21 cellular contexts compared by ENCODE assay signal in the genomic region with DNA sequence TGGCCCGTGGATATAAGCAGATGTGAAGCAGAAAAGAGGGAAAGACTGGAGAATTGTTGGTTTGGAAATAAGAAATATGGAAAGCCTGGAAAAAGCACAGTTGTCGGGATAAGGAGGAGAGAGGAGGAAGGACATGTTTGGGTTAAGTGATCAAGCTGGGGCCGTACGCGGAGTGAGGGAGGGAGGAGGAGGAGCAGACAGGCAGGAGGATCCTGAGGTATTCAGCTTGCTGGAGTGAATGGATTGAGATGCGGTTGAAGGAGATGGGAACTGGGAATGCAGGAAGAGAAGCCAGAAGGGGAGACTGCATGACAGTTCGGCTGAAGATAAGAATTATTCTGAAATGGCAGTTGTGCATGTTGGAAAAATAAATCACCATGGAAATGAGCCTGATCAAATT. TPM values are rescaled to one million over a fixed set of nuclear protein-coding genes. Genes with fewer than 3 reads are reported as not detected.
DNase-seq lines count a peak whose midpoint lies in the region; ATAC-seq and TF ChIP-seq lines count a peak whose summit lies in the region.
"Had no signal": no experiment of that assay in that cellular context is flagged by ENCODE, and none has a peak within 500 bp of the region (broad histone marks: within the 10 kb centered on the region; RNA-seq: fewer than 3 reads in every experiment).

No MANE protein-coding gene starts in this region.

- H2AFZ ChIP-seq in mammary epithelial cell (ENCODE audit: low read depth, low read length) = no peak overlapping the region

- no peaks in the 10 kb centered on the region for H3K27me3 ChIP-seq in mammary epithelial cell (ENCODE audit: insufficient read depth, low read length)
- no peaks in the 10 kb centered on the region for H3K27me3 ChIP-seq in endodermal cell (ENCODE audit: control insufficient read depth, insufficient read depth, low read length, poor library complexity, severe bottlenecking)
- H3K27me3 ChIP-seq in mesendoderm (ENCODE audit: insufficient read depth, low read length, poor library complexity) = no peaks in the 10 kb centered on the region
- H3K27me3 ChIP-seq: BLaER1 had no signal

- no TSS peak for BruUV-seq in MCF 10A (replicated peaks; lab: Mats Ljungman, UMichigan)
- BruUV-seq in mammary epithelial cell (replicated peaks; lab: Mats Ljungman, UMichigan) = no TSS peak

- no peak overlapping the region for H2BK15ac ChIP-seq in mesendoderm (replicated peaks; ENCODE audit: low read depth)

- peaks cover 38% of the 10 kb centered on the region for H3K4me1 Mint-ChIP-seq in MCF 10A (ENCODE audit: insufficient read depth, unreplicated experiment)
- H3K4me1 Mint-ChIP-seq in endodermal cell = peaks cover 20% of the 10 kb centered on the region

- H3K4ac ChIP-seq in mesendoderm (ENCODE audit: low read depth, low read length) = no peak overlapping the region

- H3K27ac ChIP-seq in mammary epithelial cell (ENCODE audit: insufficient read depth, low read depth, low read length) = no peak overlapping the region
- H3K27ac ChIP-seq in endodermal cell (ENCODE audit: low read depth, low read length) = no peak overlapping the region
- H3K27ac ChIP-seq in mesendoderm (ENCODE audit: low read depth, low read length) = no peak overlapping the region
- H3K27ac ChIP-seq: BLaER1 had no signal

- no peak overlapping the region for H2AK5ac ChIP-seq in mesendoderm (ENCODE audit: low read length)

- peak overlapping the region; percentile 2 for H3K56ac ChIP-seq in mesendoderm (ENCODE audit: low read length)

- H3K9me3 ChIP-seq in mammary epithelial cell (replicated peaks; ENCODE audit: insufficient read depth, low read length) (peaks cover 4% of the 10 kb centered on the region), endodermal cell (ENCODE audit: control insufficient read depth, low read length) (no peaks in the 10 kb centered on the region)
- H3K9me3 ChIP-seq: BLaER1 had no signal

- no peak overlapping the region for H2BK5ac ChIP-seq in mesendoderm (ENCODE audit: low read length)

- H3K79me1 ChIP-seq in mesendoderm (ENCODE audit: low read length) = no peaks in the 10 kb centered on the region

- H3K4me3 Mint-ChIP-seq in MCF 10A (ENCODE audit: unreplicated experiment) (no peak overlapping the region), endodermal cell (no peak overlapping the region)
- H3K4me3 Mint-ChIP-seq: CD8-positive, alpha-beta T cell had no signal

- no peak overlapping the region for H3K4me3 ChIP-seq in mammary epithelial cell (replicated peaks in 1 of 3; ENCODE audit: insufficient read depth in 1 of 3, low read depth in 2 of 3, low read length in 3 of 3)
- no peak overlapping the region for H3K4me3 ChIP-seq in endodermal cell (ENCODE audit: low read length)
- H3K4me3 ChIP-seq in mesendoderm (ENCODE audit: low read length) = no peak overlapping the region
- H3K4me3 ChIP-seq: BLaER1 had no signal

- intact Hi-C loops in MCF 10A (cut with micrococcal nuclease) = no loop called here
- intact Hi-C loops in mammary epithelial cell (cut with micrococcal nuclease) = no loop called here

- 30% methylated on average over 7 of the region's 7 CpGs for WGBS in mammary epithelial cell (ENCODE audit: low coverage, missing lambda C conversion rate)
- 34 to 39% methylated on average over 3 to 7 of the region's 7 CpGs for WGBS in endodermal cell (ENCODE audit: insufficient coverage in 1 of 2, insufficient read length in 1 of 2), 2 experiments
- WGBS in mesendoderm (ENCODE audit: extremely low coverage, insufficient coverage, low lambda C conversion rate) = no CpG with 5 or more reads among the region's 7 CpGs

- H4K20me1 ChIP-seq in mammary epithelial cell (ENCODE audit: insufficient read depth, low read length) = no peaks in the 10 kb centered on the region
- H4K20me1 ChIP-seq: BLaER1 had no signal

- H4K5ac ChIP-seq in mesendoderm (ENCODE audit: low read length) = no peak overlapping the region

- H3K27me3 Mint-ChIP-seq in MCF 10A (ENCODE audit: insufficient read depth, unreplicated experiment) = no peaks in the 10 kb centered on the region
- H3K27me3 Mint-ChIP-seq in endodermal cell (ENCODE audit: insufficient read depth) = no peaks in the 10 kb centered on the region

- no peak overlapping the region for H3K4me2 ChIP-seq in mammary epithelial cell (ENCODE audit: insufficient read depth, low read depth, low read length)
- H3K4me2 ChIP-seq in mesendoderm (ENCODE audit: low read length) = no peak overlapping the region
- H3K4me2 ChIP-seq: BLaER1 had no signal

- CTCF ChIA-PET in MCF 10A (lab: Yijun Ruan, JAX) = interaction anchor here (0.7 kb wide), 1 partner anchor 1365 kb away, joined by 3 read pairs; no protein-coding TSS in a partner anchor
- CTCF ChIA-PET in mammary epithelial cell (lab: Charles Lee; ENCODE audit: low non-redundant PET) = no interaction called here

- H3K79me2 ChIP-seq in mammary epithelial cell (ENCODE audit: insufficient read depth, low read length) (no peaks in the 10 kb centered on the region), mesendoderm (ENCODE audit: control insufficient read depth, insufficient read depth, low read length) (no peaks in the 10 kb centered on the region)

- H3K4me1 ChIP-seq in mammary epithelial cell (ENCODE audit: insufficient read depth, low read length) = no peaks in the 10 kb centered on the region
- no peaks in the 10 kb centered on the region for H3K4me1 ChIP-seq in endodermal cell (ENCODE audit: control insufficient read depth, insufficient read depth, low read length)
- H3K4me1 ChIP-seq in mesendoderm (ENCODE audit: control insufficient read depth, low read depth, low read length) = peaks cover 2% of the 10 kb centered on the region
- H3K4me1 ChIP-seq: BLaER1 had no signal

- TF ChIP-seq CTCF in MCF 10A (IDR thresholded peaks at IDR 0.05; ENCODE audit: unreplicated experiment) (no peak), mammary epithelial cell (conservative IDR thresholded peaks at IDR 0.05 in 1 of 2, IDR thresholded peaks at IDR 0.05 in 1 of 2; ENCODE audit: extremely low read depth in 1 of 2, insufficient read depth in 1 of 2, low read depth in 1 of 2, low read length in 2 of 2) (no peak), endodermal cell (conservative IDR thresholded peaks at IDR 0.05) (no peak)

- peaks cover 9% of the 10 kb centered on the region for H3K9me3 Mint-ChIP-seq in MCF 10A (ENCODE audit: unreplicated experiment)
- no peaks in the 10 kb centered on the region for H3K9me3 Mint-ChIP-seq in endodermal cell
- H3K9me3 Mint-ChIP-seq: CD8-positive, alpha-beta T cell had no signal

- DNase-seq in MCF 10A (ENCODE audit: unreplicated experiment) (no peak), mammary epithelial cell (no peak), endodermal cell (peak; percentile 81), mesendoderm (peak; percentile 85), occipital lobe (lab: John Stamatoyannopoulos, UW) (no peak)
- DNase-seq: 8988T; CD8-positive, alpha-beta T cell; DND-41; GOT3; Karpas-422; MM.1S; NCI-H1105; NCI-H1694 treated with DMSO at 0.1 percent for 48 hours; NK-92 treated with Interleukin-12 subunit alpha and Interleukin-12 subunit beta, amount 100 ng/mL, for 24 hours; OCI-M1; SIG-M5 had no signal

- no peak overlapping the region for H3K9ac ChIP-seq in mammary epithelial cell (ENCODE audit: insufficient read depth, low read length)
- no peak overlapping the region for H3K9ac ChIP-seq in endodermal cell (ENCODE audit: extremely low read depth, low read length, poor library complexity, severe bottlenecking)
- H3K9ac ChIP-seq in mesendoderm (ENCODE audit: low read length) = no peak overlapping the region
- H3K9ac ChIP-seq: BLaER1 had no signal

- H3K23ac ChIP-seq in mesendoderm (ENCODE audit: low read length) = no peak overlapping the region

- no peaks in the 10 kb centered on the region for H3K36me3 ChIP-seq in mammary epithelial cell (ENCODE audit: insufficient read depth, low read length)
- no peaks in the 10 kb centered on the region for H3K36me3 ChIP-seq in endodermal cell (ENCODE audit: control insufficient read depth, insufficient read depth, low read length)
- no peaks in the 10 kb centered on the region for H3K36me3 ChIP-seq in mesendoderm (ENCODE audit: control insufficient read depth, insufficient read depth, low read length)
- H3K36me3 ChIP-seq: BLaER1 had no signal

- H3K36me3 Mint-ChIP-seq in MCF 10A (ENCODE audit: insufficient read depth, unreplicated experiment) (no peaks in the 10 kb centered on the region), endodermal cell (ENCODE audit: low read depth) (peaks cover under 1% of the 10 kb centered on the region)
- H3K36me3 Mint-ChIP-seq: CD8-positive, alpha-beta T cell had no signal

- dilution Hi-C loops in mammary epithelial cell (cut with HindIII; ENCODE audit: low sequenced_read_pairs) = no loop called here

- no peak overlapping the region for H3K18ac ChIP-seq in mesendoderm (ENCODE audit: low read length)

- H3K27ac Mint-ChIP-seq in MCF 10A (ENCODE audit: low read depth, unreplicated experiment) (peak overlapping the region; percentile 91), endodermal cell (no peak overlapping the region)
- H3K27ac Mint-ChIP-seq: CD8-positive, alpha-beta T cell had no signal

- H4K8ac ChIP-seq in mesendoderm (ENCODE audit: low read depth, low read length) = no peak overlapping the region

- no peak for ATAC-seq in HG03039 (IDR thresholded peaks at IDR 0.05; ENCODE audit: unreplicated experiment)
- ATAC-seq in GM18520 (IDR thresholded peaks at IDR 0.05; ENCODE audit: unreplicated experiment) = no peak
- no peak for ATAC-seq in HG02973 (IDR thresholded peaks at IDR 0.05; ENCODE audit: unreplicated experiment)
- ATAC-seq: CD8-positive, alpha-beta T cell had no signal

- in situ Hi-C loops in mammary epithelial cell (cut with MboI; ENCODE audit: low sequenced_read_pairs in 2 of 2) = no loop called here

- no peak overlapping the region for H2BK120ac ChIP-seq in mesendoderm (ENCODE audit: low read depth, low read length)

- POLR2A ChIA-PET in MCF 10A (lab: Yijun Ruan, JAX) = no interaction called here

RNA-seq across cellular contexts. Expression of gene ZFP42, which starts 21.2 kb away (rescaled TPM):
- not detected in 2 replicates for total RNA-seq in MCF 10A (2022)
- not detected for total RNA-seq in mammary epithelial cell
- polyA plus RNA-seq in mammary epithelial cell = not detected
- not detected for polyA minus RNA-seq in mammary epithelial cell
- 10 to 100 TPM; 30.9 to 58.5 TPM for total RNA-seq in endodermal cell
- polyA plus RNA-seq in endodermal cell (2013, experiment 1 of 2) = 4.9 TPM
- polyA plus RNA-seq in endodermal cell (2013, experiment 2 of 2) = 2.6 TPM
- polyA plus RNA-seq in mesendoderm (2013, experiment 1 of 2) = 134 TPM
- polyA plus RNA-seq in mesendoderm (2013, experiment 2 of 2) = 141 TPM
- total RNA-seq in occipital lobe = not detected
- total RNA-seq: CD8-positive, alpha-beta T cell; HT-29 had no signal

Comparison
In these comparisons a context has a peak if more than half of its experiments do, and no peak if none do; other contexts are left out.
1. DNase-seq: peak in endodermal cell (single experiment) and mesendoderm (single experiment); none in MCF 10A (single experiment), mammary epithelial cell (single experiment) and occipital lobe (single experiment).
2. RNA of gene ZFP42, which starts 21.2 kb away (total RNA-seq): 30.9 to 58.5 TPM in endodermal cell; not detected in MCF 10A, not detected in mammary epithelial cell and not detected in occipital lobe (single experiment); every median in the first group is over 10 times any median in the second.